ENCODE assay signal across 19 cellular contexts in genomic region chr20:3583765-3584164, GRCh38.
"Had no signal": no experiment of that assay in that cellular context is flagged by ENCODE, and none has a peak within 500 bp of the region (broad histone marks: within the 10 kb centered on the region; RNA-seq: fewer than 3 reads in every experiment).

No MANE protein-coding gene starts in this region.

- H3K4me3 Mint-ChIP-seq: immature natural killer cell, mesothelial cell of epicardium, naive B cell had no signal

- H3K27me3 Mint-ChIP-seq: naive B cell had no signal

- ATAC-seq: foreskin keratinocyte, gastroesophageal sphincter, heart left ventricle, left cardiac atrium, lower lobe of right lung, mucosa of descending colon had no signal

- H3K27ac Mint-ChIP-seq: immature natural killer cell, mesothelial cell of epicardium had no signal

- H3K9me3 Mint-ChIP-seq: immature natural killer cell had no signal

- DNase-seq: dermis blood vessel endothelial cell; dorsolateral prefrontal cortex; effector CD4-positive, alpha-beta T cell; effector memory CD4-positive, alpha-beta T cell; foreskin keratinocyte; heart left ventricle; hypothalamus; immature natural killer cell; islet precursor cell; kidney; kidney glomerular epithelial cell; left cardiac atrium; left ventricle myocardium inferior; lower lobe of right lung; mesenchymal stem cell; mucosa of descending colon; naive B cell had no signal

- H3K4me1 Mint-ChIP-seq: immature natural killer cell, mesothelial cell of epicardium had no signal
